Comparison of ENCODE assay signal across 10 cellular contexts in genomic region chr21:33976980-33977720, GRCh38.
DNase-seq lines count a peak whose midpoint lies in the region; ATAC-seq and TF ChIP-seq lines count a peak whose summit lies in the region.
"Had no signal": no experiment of that assay in that cellular context is flagged by ENCODE, and none has a peak within 500 bp of the region (broad histone marks: within the 10 kb centered on the region; RNA-seq: fewer than 3 reads in every experiment).

No MANE protein-coding gene starts in this region.

- 59 to 83% methylated on average over 6 of the region's 6 CpGs for WGBS in transverse colon (ENCODE audit: low coverage in 1 of 2), 2 donors

- intact Hi-C loops in MCF 10A (cut with micrococcal nuclease): loop anchor here (2.0 kb wide), 3 partner anchors 30 to 98 kb away; no protein-coding TSS in a partner anchor
- intact Hi-C loops in breast epithelium (cut with DNase I; ENCODE audit: low total_unique reads): no loop called here
- intact Hi-C loops in left ventricle myocardium inferior (cut with micrococcal nuclease): no loop called here
- intact Hi-C loops in transverse colon (cut with DNase I; ENCODE audit: low total_unique reads): no loop called here

- H3K27ac Mint-ChIP-seq in MCF 10A (ENCODE audit: low read depth, unreplicated experiment): peak overlapping the region; percentile 98

- TF ChIP-seq CTCF in MCF 10A (IDR thresholded peaks at IDR 0.05; ENCODE audit: unreplicated experiment): no peak
- TF ChIP-seq CTCF in breast epithelium (IDR thresholded peaks at IDR 0.05): no peak
- TF ChIP-seq CTCF in left ventricle myocardium inferior (IDR thresholded peaks at IDR 0.05; ENCODE audit: borderline replicate concordance): no peak
- TF ChIP-seq CTCF in transverse colon (IDR thresholded peaks at IDR 0.05): no peak

- no TSS peak for BruUV-seq in MCF 10A (replicated peaks; lab: Mats Ljungman, UMichigan)

- CTCF ChIA-PET in MCF 10A (lab: Yijun Ruan, JAX): interaction anchor here (0.8 to 4.3 kb wide), 2 partner anchors 10 to 53 kb away, joined by 3 to 17 read pairs; no protein-coding TSS in a partner anchor

- H3K4me1 ChIP-seq in breast epithelium (no peaks in the 10 kb centered on the region), left ventricle myocardium inferior (peaks cover 23% of the 10 kb centered on the region), transverse colon (peaks cover 8 to 26% (median 11%) of the 10 kb centered on the region in 4 donors)

- H3K36me3 Mint-ChIP-seq in MCF 10A (ENCODE audit: insufficient read depth, unreplicated experiment): no peaks in the 10 kb centered on the region

- H3K9me3 Mint-ChIP-seq in MCF 10A (ENCODE audit: unreplicated experiment): no peaks in the 10 kb centered on the region

- POLR2A ChIA-PET in MCF 10A (lab: Yijun Ruan, JAX): interaction anchor here (0.7 to 4.4 kb wide), 11 partner anchors 9 to 831 kb away, joined by 3 to 38 read pairs (median 3); partner anchors contain the start of genes ATP5PO, MRPS6 and SLC5A3

- in situ Hi-C loops in transverse colon (cut with MboI; ENCODE audit: low pct_ligation_motif_present in 1 of 4, low pct_unique_long_range_greater_than_20kb in 1 of 4, low sequenced_read_pairs in 3 of 4): no loop called here

- H3K4me3 Mint-ChIP-seq in MCF 10A (ENCODE audit: unreplicated experiment): peak overlapping the region; percentile 60

- no peak for TF ChIP-seq EP300 in transverse colon (IDR thresholded peaks at IDR 0.05; ENCODE audit: low read depth)

- H3K9me3 ChIP-seq in breast epithelium (no peaks in the 10 kb centered on the region), left ventricle myocardium inferior (replicated peaks) (no peaks in the 10 kb centered on the region), transverse colon (no peaks in the 10 kb centered on the region)

- H3K4me1 Mint-ChIP-seq in MCF 10A (ENCODE audit: insufficient read depth, unreplicated experiment): peaks cover 33% of the 10 kb centered on the region

- no peak overlapping the region for H3K4me3 ChIP-seq in breast epithelium
- H3K4me3 ChIP-seq in left ventricle myocardium inferior: peak overlapping the region; percentile 44
- H3K4me3 ChIP-seq in transverse colon: no peak overlapping the region

- no peaks in the 10 kb centered on the region for H3K27me3 ChIP-seq in breast epithelium
- no peaks in the 10 kb centered on the region for H3K27me3 ChIP-seq in left ventricle myocardium inferior (ENCODE audit: low read depth)
- H3K27me3 ChIP-seq in transverse colon: peaks cover 9% of the 10 kb centered on the region

- H3K27me3 Mint-ChIP-seq in MCF 10A (ENCODE audit: insufficient read depth, unreplicated experiment): no peaks in the 10 kb centered on the region

- H3K36me3 ChIP-seq in breast epithelium (no peaks in the 10 kb centered on the region), left ventricle myocardium inferior (no peaks in the 10 kb centered on the region), transverse colon (no peaks in the 10 kb centered on the region)

- no peak for DNase-seq in MCF 10A (ENCODE audit: unreplicated experiment)
- no peak for DNase-seq in breast epithelium (ENCODE audit: low spot score in 2 of 2)
- DNase-seq in activated CD4-positive, alpha-beta T cell treated with anti-CD3 and anti-CD28 coated beads, Interleukin-2, amount 50 U/mL, for 48 hours: peak; percentile 37 to 46
- no peak for DNase-seq in left ventricle myocardium inferior
- DNase-seq in transverse colon: no peak
- DNase-seq in NCI-H748 treated with DMSO at 0.1 percent for 48 hours (lab: John Stamatoyannopoulos, UW): no peak
- no peak for DNase-seq in DMS 273 treated with DMSO at 0.1 percent for 48 hours (lab: John Stamatoyannopoulos, UW)
- DNase-seq: activated CD4-positive, CD25-positive, alpha-beta regulatory T cell treated with anti-CD3 and anti-CD28 coated beads, Interleukin-2, amount 50 U/mL, for 72 hours; NCI-H187 had no signal

- TF ChIP-seq POLR2A in breast epithelium (IDR thresholded peaks at IDR 0.05) (no peak), transverse colon (IDR thresholded peaks at IDR 0.05) (no peak)

- H3K27ac ChIP-seq in breast epithelium: no peak overlapping the region
- peak overlapping the region; percentile 80 for H3K27ac ChIP-seq in left ventricle myocardium inferior (replicated peaks)
- H3K27ac ChIP-seq in transverse colon: peak overlapping the region in 3 of 4 donors; percentile 39 to 70 (median 63)

- no peak for ATAC-seq in HG03565 (IDR thresholded peaks at IDR 0.05; ENCODE audit: unreplicated experiment)

Comparison
In these comparisons a context has a peak if more than half of its experiments do, and no peak if none do; other contexts are left out.
1. DNase-seq: peak in activated CD4-positive, alpha-beta T cell treated with anti-CD3 and anti-CD28 coated beads, Interleukin-2, amount 50 U/mL, for 48 hours (2 of 2); none in MCF 10A (single experiment), breast epithelium (0 of 2), left ventricle myocardium inferior (single experiment), transverse colon (single experiment), NCI-H748 treated with DMSO at 0.1 percent for 48 hours (single experiment) and DMS 273 treated with DMSO at 0.1 percent for 48 hours (single experiment).
2. H3K27ac ChIP-seq: peak in left ventricle myocardium inferior (single experiment) and transverse colon (3 of 4); none in breast epithelium (0 of 2).